Comparison of ENCODE assay signal across 8 cellular contexts in genomic region chr4:55546633-55547460, GRCh38. TPM values are rescaled to one million over a fixed set of nuclear protein-coding genes. Genes with fewer than 3 reads are reported as not detected.
A peak's percentile ranks its signal among the peaks of the same experiment; 100 is the strongest.
DNase-seq lines count a peak whose midpoint lies in the region; ATAC-seq, FAIRE-seq and TF ChIP-seq lines count a peak whose summit lies in the region.

Gene CLOCK (minus strand): TSS chr4:55546909. CDS start chr4:55482785, 64,124 bp downstream.

- no peaks in the 10 kb centered on the region for H3K9me3 ChIP-seq in endothelial cell of umbilical vein (replicated peaks; ENCODE audit: control insufficient read depth, insufficient read depth, low read length)

- ATAC-seq in GM21381 (IDR thresholded peaks at IDR 0.05; ENCODE audit: unreplicated experiment), result peak; percentile 74

- DNase-seq in D341Med (ENCODE audit: low spot score) (peak; percentile 93), HUDEP-2 (lab: John Stamatoyannopoulos, UW; ENCODE audit: unreplicated experiment in 76 of 76) (peak in 73 of 76 experiments; percentile 3 to 85 (median 59)), NOMO-1 treated with DMSO at 0.1 percent for 48 hours (lab: John Stamatoyannopoulos, UW; ENCODE audit: unreplicated experiment) (peak; percentile 72), endothelial cell of umbilical vein (ENCODE audit: low read depth, low spot score) (peak; percentile 89), middle frontal gyrus (ENCODE audit: extremely low spot score, low spot score) (peak; percentile 78)
- peak; percentile 91 for DNase-seq in activated CD8-positive, alpha-beta memory T cell treated with anti-CD3 and anti-CD28 coated beads, Interleukin-2, amount 50 U/mL, for 48 hours
- DNase-seq in stimulated activated CD8-positive, alpha-beta memory T cell treated with anti-CD3 and anti-CD28 coated beads, Interleukin-2, amount 100 ng/mL, for 48 hours (ENCODE audit: low read depth in 2 of 2), result peak; percentile 77

- intact Hi-C loops in endothelial cell of umbilical vein (cut with micrococcal nuclease), result loop anchor here (1.0 to 5.0 kb wide), 8 partner anchors 152 to 890 kb away; partner anchors contain the start of genes EXOC1, KIT, SRD5A3 and TMEM165

- TF ChIP-seq CTCF in endothelial cell of umbilical vein (IDR thresholded peaks at IDR 0.05; ENCODE audit: extremely low read depth in 1 of 2, insufficient read depth in 1 of 2, low read depth in 1 of 2, low read length in 2 of 2), result peak; percentile 41 to 66

- peak within 1 kb of the TSS; percentile 67 for H3K27ac ChIP-seq in endothelial cell of umbilical vein (ENCODE audit: insufficient read depth, low read depth, low read length)

- peak within 1 kb of the TSS; percentile 86 to 92 (median 88) for H3K4me3 ChIP-seq in endothelial cell of umbilical vein (replicated peaks in 1 of 3; ENCODE audit: insufficient read depth in 1 of 3, low read depth in 1 of 3, low read length in 3 of 3)

- H2AFZ ChIP-seq in endothelial cell of umbilical vein (ENCODE audit: low read depth, low read length), result peak within 1 kb of the TSS; percentile 99

- POLR2A ChIA-PET in endothelial cell of umbilical vein (lab: Charles Lee), result interaction anchor here (0.6 to 0.8 kb wide), 3 partner anchors 188 to 468 kb away, joined by 3 read pairs; no protein-coding TSS in a partner anchor

- peak; percentile 44 for TF ChIP-seq POLR2A in endothelial cell of umbilical vein (IDR thresholded peaks at IDR 0.05; ENCODE audit: low read depth, low read length)

- peaks cover 11% of the 10 kb centered on the region for H3K4me1 ChIP-seq in endothelial cell of umbilical vein (ENCODE audit: control insufficient read depth, extremely low read depth, insufficient read depth, low read length)

- no peaks in the 10 kb centered on the region for H4K20me1 ChIP-seq in endothelial cell of umbilical vein (replicated peaks; ENCODE audit: control insufficient read depth, extremely low read depth, insufficient read depth, low read length)

- H3K79me2 ChIP-seq in endothelial cell of umbilical vein (ENCODE audit: control insufficient read depth, insufficient read depth, low read length), result peaks cover 27% of the 10 kb centered on the region

- CTCF ChIA-PET in endothelial cell of umbilical vein (lab: Charles Lee), result interaction anchor here (0.6 to 2.4 kb wide), 20 partner anchors 8 to 576 kb away, joined by 3 to 13 read pairs (median 5); partner anchors contain the start of gene SRD5A3

- H3K27me3 ChIP-seq in endothelial cell of umbilical vein (ENCODE audit: control insufficient read depth in 2 of 2, insufficient read depth in 2 of 2, low read length in 2 of 2), result peaks cover 0 to 2% of the 10 kb centered on the region in 2 experiments

- TSS peak; percentile 41 for BruUV-seq in endothelial cell of umbilical vein (replicated peaks; lab: Mats Ljungman, UMichigan)

- peak; percentile 86 for FAIRE-seq in endothelial cell of umbilical vein (lab: Jason Lieb, UNC)

- dilution Hi-C loops in endothelial cell of umbilical vein (cut with MboI; ENCODE audit: extremely low pct_ligation_motif_present, low sequenced_read_pairs), result no loop called here

- H3K9me1 ChIP-seq in endothelial cell of umbilical vein (replicated peaks; ENCODE audit: control insufficient read depth, extremely low read depth, insufficient read depth, low read length), result no peaks in the 10 kb centered on the region

- H3K36me3 ChIP-seq in endothelial cell of umbilical vein (ENCODE audit: control insufficient read depth in 2 of 2, extremely low read depth in 1 of 2, insufficient read depth in 2 of 2, low read length in 2 of 2), result no peaks in the 10 kb centered on the region

- peak within 1 kb of the TSS; percentile 79 for H3K9ac ChIP-seq in endothelial cell of umbilical vein (replicated peaks; ENCODE audit: extremely low read depth, insufficient read depth, low read length)

- H3K4me2 ChIP-seq in endothelial cell of umbilical vein (ENCODE audit: insufficient read depth, low read length), result peak within 1 kb of the TSS; percentile 87

TF ChIP-seq in endothelial cell of umbilical vein, 7 proteins besides CTCF, POLR2A, EP300 and RAD21:
- TF ChIP-seq POLR2AphosphoS5 (IDR thresholded peaks at IDR 0.05; ENCODE audit: insufficient read depth, low read depth, low read length) (peak; percentile 57), MYC (IDR thresholded peaks at IDR 0.05; ENCODE audit: low read depth, low read length) (no peak)

RNA-seq across cellular contexts. Expression of gene CLOCK, which starts in this region (rescaled TPM):
- 22.2 and 23.8 TPM in 2 replicates for total RNA-seq in endothelial cell of umbilical vein
- polyA plus RNA-seq in endothelial cell of umbilical vein, result 7.4 and 7.5 TPM in 2 replicates
- polyA plus RNA-seq in endothelial cell of umbilical vein (2011; cell fraction: cytosol; rRNA removed), result 5.6 and 5.8 TPM in 2 replicates
- polyA plus RNA-seq in endothelial cell of umbilical vein (2011; cell fraction: nucleus; rRNA removed), result 17.3 and 19.7 TPM in 2 replicates
- polyA plus RNA-seq in endothelial cell of umbilical vein (2012), result 9.6 and 12.0 TPM in 2 replicates
- polyA minus RNA-seq in endothelial cell of umbilical vein, result 36.9 and 42.6 TPM in 2 replicates
- polyA minus RNA-seq in endothelial cell of umbilical vein (2011; cell fraction: cytosol; rRNA and poly(A)+ RNA removed), result 10.7 TPM
- 43.0 and 57.9 TPM in 2 replicates for polyA minus RNA-seq in endothelial cell of umbilical vein (2011; cell fraction: nucleus; rRNA and poly(A)+ RNA removed)

Comparison
In these comparisons a context has a peak if more than half of its experiments do, and no peak if none do; other contexts are left out.
1. Peak in every context shown above with its lines: DNase-seq, ATAC-seq, H3K4me3 ChIP-seq and H3K27ac ChIP-seq.